In the genomic region with DNA sequence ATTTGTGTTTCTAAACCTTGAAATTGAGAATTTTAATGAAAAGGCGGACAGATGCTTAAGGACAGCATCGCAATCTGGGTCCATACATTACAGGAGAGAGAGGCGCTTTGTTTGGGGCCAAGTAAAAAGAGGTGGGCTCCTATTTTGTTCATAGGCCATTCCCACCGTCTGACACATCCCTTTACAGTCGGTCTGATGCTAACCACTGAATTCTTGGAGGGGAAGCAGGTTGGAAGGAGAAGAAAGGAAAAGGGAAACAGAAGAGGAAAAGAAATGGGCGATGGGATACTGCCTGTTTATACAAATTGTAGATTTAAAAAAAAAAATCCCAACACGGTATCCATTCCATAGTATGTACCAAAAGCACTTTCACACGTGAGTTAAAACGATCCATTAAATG, we compare ENCODE assay signal across 19 cellular contexts. TPM values are rescaled to one million over a fixed set of nuclear protein-coding genes. Genes with fewer than 3 reads are reported as not detected.
DNase-seq lines count a peak whose midpoint lies in the region; ATAC-seq and TF ChIP-seq lines count a peak whose summit lies in the region.
"Had no signal": no experiment of that assay in that cellular context is flagged by ENCODE, and none has a peak within 500 bp of the region (broad histone marks: within the 10 kb centered on the region; RNA-seq: fewer than 3 reads in every experiment).

No MANE protein-coding gene starts in this region.

- TF ChIP-seq RAD21 in SK-N-SH (IDR thresholded peaks at IDR 0.05; ENCODE audit: low read length), result no peak

- H2AFZ ChIP-seq in SK-N-SH (ENCODE audit: low read depth) (no peak overlapping the region), parathyroid adenoma (no peak overlapping the region)

- no peaks in the 10 kb centered on the region for H3K9me2 ChIP-seq in SK-N-SH

- H3K4me1 Mint-ChIP-seq in activated naive CD8-positive, alpha-beta T cell treated with anti-CD3 and anti-CD28 coated beads for 36 hours, result peaks cover 4% of the 10 kb centered on the region
- H3K4me1 Mint-ChIP-seq in stimulated activated effector memory CD8-positive, alpha-beta T cell treated with anti-CD3 and anti-CD28 coated beads, Interleukin-12 subunit alpha, Interleukin-12 subunit beta, amount 100 ng/mL, for 72 hours, result no peaks in the 10 kb centered on the region

- TF ChIP-seq CTCF in SK-N-SH (IDR thresholded peaks at IDR 0.05), result no peak
- TF ChIP-seq CTCF in parathyroid adenoma (IDR thresholded peaks at IDR 0.05), result no peak

- H4K20me1 ChIP-seq in SK-N-SH (ENCODE audit: insufficient read depth), result no peaks in the 10 kb centered on the region

- DNase-seq in SK-N-SH (no peak), epithelial cell of prostate (ENCODE audit: low read depth, low spot score) (no peak), hippocampal formation (lab: John Stamatoyannopoulos, UW) (no peak)
- no peak for DNase-seq in activated naive CD8-positive, alpha-beta T cell treated with anti-CD3 and anti-CD28 coated beads for 36 hours
- DNase-seq in stimulated activated effector memory CD8-positive, alpha-beta T cell treated with anti-CD3 and anti-CD28 coated beads, Interleukin-12 subunit alpha, Interleukin-12 subunit beta, amount 100 ng/mL, for 72 hours (ENCODE audit: low spot score in 2 of 2), result no peak
- DNase-seq: activated B cell treated with CpG ODN at 0.5 μM for 24 hours, activated gamma-delta T cell treated with Interleukin-2 at 50 U/mL for 16 hours, anterior cingulate cortex, COR-L47, esophagus squamous epithelium, HCEC 1CT, left colon, naive B cell, NCI-H2029 treated with DMSO at 0.1 percent for 48 hours, T-helper 1 cell, testis had no signal

- no peak overlapping the region for H3K4me3 ChIP-seq in SK-N-SH (ENCODE audit: low read depth in 2 of 2, low read length in 1 of 2)
- H3K4me3 ChIP-seq in parathyroid adenoma (ENCODE audit: low read depth, low read length), result no peak overlapping the region
- no peak overlapping the region for H3K4me3 ChIP-seq in urinary bladder (ENCODE audit: low read depth, low read length)
- H3K4me3 ChIP-seq: esophagus squamous epithelium, testis had no signal

- H3K9me3 ChIP-seq in SK-N-SH, result no peaks in the 10 kb centered on the region
- H3K9me3 ChIP-seq in parathyroid adenoma (ENCODE audit: control insufficient read depth, low read length), result no peaks in the 10 kb centered on the region
- H3K9me3 ChIP-seq: esophagus squamous epithelium, testis had no signal

- no peak overlapping the region for H3K27ac Mint-ChIP-seq in activated naive CD8-positive, alpha-beta T cell treated with anti-CD3 and anti-CD28 coated beads for 36 hours
- H3K27ac Mint-ChIP-seq in stimulated activated effector memory CD8-positive, alpha-beta T cell treated with anti-CD3 and anti-CD28 coated beads, Interleukin-12 subunit alpha, Interleukin-12 subunit beta, amount 100 ng/mL, for 72 hours, result no peak overlapping the region
- H3K27ac Mint-ChIP-seq: activated B cell treated with CpG ODN at 0.5 μM for 24 hours, naive B cell had no signal

- peaks cover 63 to 80% of the 10 kb centered on the region in 2 experiments for H3K4me1 ChIP-seq in SK-N-SH (ENCODE audit: control insufficient read depth in 1 of 2, insufficient read depth in 2 of 2, low read depth in 1 of 2, low read length in 1 of 2)
- H3K4me1 ChIP-seq in parathyroid adenoma, result peaks cover 58% of the 10 kb centered on the region
- peaks cover 4% of the 10 kb centered on the region for H3K4me1 ChIP-seq in urinary bladder (ENCODE audit: insufficient read depth)

- TF ChIP-seq EP300 in SK-N-SH (IDR thresholded peaks at IDR 0.05; ENCODE audit: borderline replicate concordance in 1 of 2, low read depth in 1 of 2, low read length in 1 of 2), result no peak

- no peaks in the 10 kb centered on the region for H3K9me3 Mint-ChIP-seq in activated naive CD8-positive, alpha-beta T cell treated with anti-CD3 and anti-CD28 coated beads for 36 hours
- H3K9me3 Mint-ChIP-seq in stimulated activated effector memory CD8-positive, alpha-beta T cell treated with anti-CD3 and anti-CD28 coated beads, Interleukin-12 subunit alpha, Interleukin-12 subunit beta, amount 100 ng/mL, for 72 hours, result no peaks in the 10 kb centered on the region
- H3K9me3 Mint-ChIP-seq: activated B cell treated with CpG ODN at 0.5 μM for 24 hours had no signal

- peaks cover 18% of the 10 kb centered on the region for H3K27me3 Mint-ChIP-seq in activated naive CD8-positive, alpha-beta T cell treated with anti-CD3 and anti-CD28 coated beads for 36 hours

- POLR2A ChIA-PET in SK-N-SH (lab: Yijun Ruan, JAX), result no interaction called here

- H3K79me2 ChIP-seq in SK-N-SH (ENCODE audit: insufficient read depth) (peaks cover 97% of the 10 kb centered on the region), parathyroid adenoma (peaks cover 2% of the 10 kb centered on the region)

- no peaks in the 10 kb centered on the region for H3K27me3 ChIP-seq in SK-N-SH (ENCODE audit: insufficient read depth)
- H3K27me3 ChIP-seq in parathyroid adenoma (ENCODE audit: control insufficient read depth, insufficient read depth, low read length), result no peaks in the 10 kb centered on the region
- H3K27me3 ChIP-seq: esophagus squamous epithelium, testis had no signal

- H3K27ac ChIP-seq in SK-N-SH (ENCODE audit: low read depth in 2 of 2, low read length in 1 of 2), result peak overlapping the region; percentile 74 to 90
- H3K27ac ChIP-seq in epithelial cell of prostate, result peak overlapping the region; percentile 87
- H3K27ac ChIP-seq in parathyroid adenoma, result peak overlapping the region; percentile 96
- peak overlapping the region; percentile 56 for H3K27ac ChIP-seq in urinary bladder (ENCODE audit: low read depth)
- H3K27ac ChIP-seq: testis had no signal

- CTCF ChIA-PET in SK-N-SH (lab: Yijun Ruan, JAX), result interaction anchor here (1.1 to 4.5 kb wide), 6 partner anchors 91 to 827 kb away, joined by 3 to 17 read pairs (median 4); no protein-coding TSS in a partner anchor

- no peak overlapping the region for H3K4me3 Mint-ChIP-seq in activated naive CD8-positive, alpha-beta T cell treated with anti-CD3 and anti-CD28 coated beads for 36 hours
- no peak overlapping the region for H3K4me3 Mint-ChIP-seq in stimulated activated effector memory CD8-positive, alpha-beta T cell treated with anti-CD3 and anti-CD28 coated beads, Interleukin-12 subunit alpha, Interleukin-12 subunit beta, amount 100 ng/mL, for 72 hours
- H3K4me3 Mint-ChIP-seq: activated B cell treated with CpG ODN at 0.5 μM for 24 hours, naive B cell had no signal

- no peaks in the 10 kb centered on the region for H3K36me3 Mint-ChIP-seq in activated naive CD8-positive, alpha-beta T cell treated with anti-CD3 and anti-CD28 coated beads for 36 hours
- no peaks in the 10 kb centered on the region for H3K36me3 Mint-ChIP-seq in stimulated activated effector memory CD8-positive, alpha-beta T cell treated with anti-CD3 and anti-CD28 coated beads, Interleukin-12 subunit alpha, Interleukin-12 subunit beta, amount 100 ng/mL, for 72 hours
- H3K36me3 Mint-ChIP-seq: naive B cell had no signal

- H3F3A ChIP-seq in SK-N-SH (replicated peaks; ENCODE audit: insufficient read depth), result peaks cover 29% of the 10 kb centered on the region

- H3K9ac ChIP-seq in SK-N-SH (peak overlapping the region; percentile 91; the same call in 1 of the 2 replicates), parathyroid adenoma (no peak overlapping the region)

- whole genome bisulfite sequencing in SK-N-SH (ENCODE audit: low lambda C conversion rate), result 79% methylated on average over 9 of the region's 9 CpGs
- WGBS in urinary bladder, result 82% methylated on average over 9 of the region's 9 CpGs

- peak overlapping the region; percentile 94; the same call in 1 of the 2 replicates for H3K4me2 ChIP-seq in SK-N-SH
- H3K4me2 ChIP-seq in parathyroid adenoma (ENCODE audit: low read length), result no peak overlapping the region

- no peak for ATAC-seq in SK-N-SH treated with all-trans-retinoic acid at 6 μM for 48 hours
- ATAC-seq in stimulated activated effector memory CD8-positive, alpha-beta T cell treated with anti-CD3 and anti-CD28 coated beads, Interleukin-12 subunit alpha, Interleukin-12 subunit beta, amount 100 ng/mL, for 72 hours, result no peak
- ATAC-seq: left colon had no signal

- no peaks in the 10 kb centered on the region for H3K36me3 ChIP-seq in SK-N-SH (replicated peaks in 1 of 2; ENCODE audit: control insufficient read depth in 1 of 2, insufficient read depth in 2 of 2, low read length in 1 of 2)
- H3K36me3 ChIP-seq in parathyroid adenoma (ENCODE audit: control insufficient read depth, insufficient read depth, low read length), result no peaks in the 10 kb centered on the region
- H3K36me3 ChIP-seq in urinary bladder (ENCODE audit: insufficient read depth), result no peaks in the 10 kb centered on the region
- H3K36me3 ChIP-seq: esophagus squamous epithelium had no signal

TF ChIP-seq in SK-N-SH, 30 proteins besides CTCF, POLR2A, EP300 and RAD21 (continues in another document):
- TF ChIP-seq NFIC (IDR thresholded peaks at IDR 0.05; ENCODE audit: borderline replicate concordance), result no peak
- TF ChIP-seq POLR2AphosphoS5 (IDR thresholded peaks at IDR 0.05; ENCODE audit: low read depth, low read length), result no peak
- TF ChIP-seq RXRA (IDR thresholded peaks at IDR 0.05; ENCODE audit: borderline replicate concordance, low read depth), result no peak
- TF ChIP-seq TEAD4 (IDR thresholded peaks at IDR 0.05; ENCODE audit: borderline replicate concordance, insufficient read depth), result no peak
- TF ChIP-seq TCF12 (IDR thresholded peaks at IDR 0.05), result no peak
- no peak for TF ChIP-seq RCOR1 (IDR thresholded peaks at IDR 0.05; ENCODE audit: low read length)
- TF ChIP-seq CHD2 (IDR thresholded peaks at IDR 0.05; ENCODE audit: low read length, partially characterized antibody), result no peak

TF ChIP-seq in SK-N-SH treated with all-trans-retinoic acid at 6 μM for 48 hours, 23 proteins besides CTCF, POLR2A, EP300 and RAD21 (continues in another document):
- TF ChIP-seq ZFP30 (CRISPR knock-in tag; IDR thresholded peaks at IDR 0.05) (no peak), CSDC2 (CRISPR knock-in tag; IDR thresholded peaks at IDR 0.05) (no peak)

RNA-seq across cellular contexts. Expression of a gene that starts 4.0 kb away (rescaled TPM):
- polyA plus RNA-seq in SK-N-SH (2012; rRNA removed) (1.9 and 2.0 TPM in 2 replicates), urinary bladder (11.8 TPM)
- 1.9 and 2.0 TPM in 2 replicates for polyA plus RNA-seq in SK-N-SH (2012; cell fraction: cytosol; rRNA removed)
- polyA plus RNA-seq in SK-N-SH (2012; cell fraction: nucleus; rRNA removed), result 4.1 and 5.0 TPM in 2 replicates
- total RNA-seq in urinary bladder, result 19.4 TPM
- under 1 TPM; 0.40 to 0.54 TPM for total RNA-seq in activated naive CD8-positive, alpha-beta T cell treated with anti-CD3 and anti-CD28 coated beads for 36 hours

Comparison
In these comparisons a context has a peak if more than half of its experiments do, and no peak if none do; other contexts are left out.
1. RNA of a gene that starts 4.0 kb away (total RNA-seq): 19.4 TPM in urinary bladder (single experiment); 0.40 to 0.54 TPM in activated naive CD8-positive, alpha-beta T cell treated with anti-CD3 and anti-CD28 coated beads for 36 hours; every median in the first group is over 10 times any median in the second.
2. Peak in every context shown above with its lines, with median percentiles within 50 percentile points of each other: H3K27ac ChIP-seq.